Comparison of ENCODE assay signal across 17 cellular contexts in the genomic region with DNA sequence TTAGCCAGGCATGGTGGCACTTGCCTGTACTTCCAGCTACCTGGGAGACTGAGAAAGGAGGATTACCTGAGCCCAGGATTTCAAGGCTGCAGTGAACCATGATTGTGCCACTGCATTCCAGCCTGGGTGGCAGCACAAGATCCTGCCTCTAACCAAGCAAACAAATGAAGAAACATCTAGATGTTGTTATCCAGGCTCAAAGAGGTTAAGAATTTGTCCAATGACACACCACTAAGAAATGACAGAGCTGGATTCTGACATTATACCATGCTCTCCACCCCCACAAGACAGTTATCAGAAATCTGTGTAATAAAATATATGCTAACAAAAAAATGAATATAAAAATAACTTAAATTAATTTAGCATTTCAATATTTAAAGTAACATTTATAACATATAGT.
"Had no signal": no experiment of that assay in that cellular context is flagged by ENCODE, and none has a peak within 500 bp of the region (broad histone marks: within the 10 kb centered on the region; RNA-seq: fewer than 3 reads in every experiment).

No MANE protein-coding gene starts in this region.

- H3K4me3 Mint-ChIP-seq: activated CD8-positive, alpha-beta memory T cell treated with anti-CD3 and anti-CD28 coated beads, Interleukin-2, amount 10 ng/mL, durations not matched to agents 7 days and 5 days; activated T-cell treated with anti-CD3 and anti-CD28 coated beads, Interleukin-2, amount 50 U/mL, for 4 hours; nephron progenitor cell had no signal

- H3K27me3 Mint-ChIP-seq: activated CD8-positive, alpha-beta memory T cell treated with anti-CD3 and anti-CD28 coated beads, Interleukin-2, amount 10 ng/mL, durations not matched to agents 7 days and 5 days had no signal

- H3K27ac Mint-ChIP-seq: activated CD8-positive, alpha-beta memory T cell treated with anti-CD3 and anti-CD28 coated beads, Interleukin-2, amount 10 ng/mL, durations not matched to agents 7 days and 5 days; activated naive CD4-positive, alpha-beta T cell treated with anti-CD3 and anti-CD28 coated beads, Interleukin-2, amount 50 U/mL, for 72 hours; nephron progenitor cell had no signal

- ATAC-seq: activated CD8-positive, alpha-beta memory T cell treated with anti-CD3 and anti-CD28 coated beads, Interleukin-2, amount 10 ng/mL, durations not matched to agents 7 days and 5 days; activated naive CD4-positive, alpha-beta T cell treated with anti-CD3 and anti-CD28 coated beads, Interleukin-2, amount 50 U/mL, for 72 hours; activated T-cell treated with anti-CD3 and anti-CD28 coated beads, Interleukin-2, amount 50 U/mL, for 4 hours; foreskin keratinocyte; left ventricle myocardium superior had no signal

- H3K4me1 Mint-ChIP-seq: activated CD8-positive, alpha-beta memory T cell treated with anti-CD3 and anti-CD28 coated beads, Interleukin-2, amount 10 ng/mL, durations not matched to agents 7 days and 5 days; nephron progenitor cell had no signal

- DNase-seq: activated CD4-positive, alpha-beta T cell treated with anti-CD3 and anti-CD28 coated beads for 1 hour; activated CD4-positive, alpha-beta T cell treated with anti-CD3 and anti-CD28 coated beads, Interleukin-2, amount 50 U/mL, for 48 hours; activated CD8-positive, alpha-beta memory T cell treated with anti-CD3 and anti-CD28 coated beads, Interleukin-2, amount 10 ng/mL, durations not matched to agents 7 days and 5 days; activated effector memory CD4-positive, alpha-beta T cell treated with anti-CD3 and anti-CD28 coated beads, Interleukin-2, amount 50 U/mL, for 16 hours; activated T-cell treated with anti-CD3 and anti-CD28 coated beads, Interleukin-2, amount 50 U/mL, for 4 hours; brain microvascular endothelial cell; cerebellar nuclear complex; dorsolateral prefrontal cortex; head of caudate nucleus; islet precursor cell; left ventricle myocardium superior; mesendoderm; nephron progenitor cell; stimulated activated CD4-positive, alpha-beta T cell treated with anti-CD3 and anti-CD28 coated beads, Interleukin-4, amount 100 ng/mL, for 4 hours; stomach had no signal
